1 cellular context compared by ENCODE assay signal in the genomic region with DNA sequence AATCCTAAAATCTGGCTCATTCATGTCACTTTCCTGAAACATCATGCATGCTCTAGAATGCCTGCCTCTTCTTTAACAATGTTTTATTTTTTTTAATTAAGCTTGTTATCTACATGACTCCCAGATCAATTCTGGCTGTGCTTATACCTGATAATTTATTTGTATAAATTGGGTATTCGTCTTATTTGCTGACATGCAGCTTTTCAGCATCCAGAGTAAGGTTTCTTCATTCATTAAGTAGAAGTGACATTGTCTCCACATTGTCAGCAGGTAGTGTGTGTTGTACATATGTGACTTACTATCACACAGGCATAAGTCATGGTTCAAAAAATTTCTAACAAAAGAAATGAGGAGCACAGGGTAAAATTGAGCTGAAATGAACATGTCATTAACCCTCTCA.
TF ChIP-seq lines count a peak whose summit lies in the region.

No MANE protein-coding gene starts in this region.

TF ChIP-seq in K562, 482 proteins besides CTCF, POLR2A, EP300 and RAD21 (continued from another document):
- TF ChIP-seq, protein P1, sequence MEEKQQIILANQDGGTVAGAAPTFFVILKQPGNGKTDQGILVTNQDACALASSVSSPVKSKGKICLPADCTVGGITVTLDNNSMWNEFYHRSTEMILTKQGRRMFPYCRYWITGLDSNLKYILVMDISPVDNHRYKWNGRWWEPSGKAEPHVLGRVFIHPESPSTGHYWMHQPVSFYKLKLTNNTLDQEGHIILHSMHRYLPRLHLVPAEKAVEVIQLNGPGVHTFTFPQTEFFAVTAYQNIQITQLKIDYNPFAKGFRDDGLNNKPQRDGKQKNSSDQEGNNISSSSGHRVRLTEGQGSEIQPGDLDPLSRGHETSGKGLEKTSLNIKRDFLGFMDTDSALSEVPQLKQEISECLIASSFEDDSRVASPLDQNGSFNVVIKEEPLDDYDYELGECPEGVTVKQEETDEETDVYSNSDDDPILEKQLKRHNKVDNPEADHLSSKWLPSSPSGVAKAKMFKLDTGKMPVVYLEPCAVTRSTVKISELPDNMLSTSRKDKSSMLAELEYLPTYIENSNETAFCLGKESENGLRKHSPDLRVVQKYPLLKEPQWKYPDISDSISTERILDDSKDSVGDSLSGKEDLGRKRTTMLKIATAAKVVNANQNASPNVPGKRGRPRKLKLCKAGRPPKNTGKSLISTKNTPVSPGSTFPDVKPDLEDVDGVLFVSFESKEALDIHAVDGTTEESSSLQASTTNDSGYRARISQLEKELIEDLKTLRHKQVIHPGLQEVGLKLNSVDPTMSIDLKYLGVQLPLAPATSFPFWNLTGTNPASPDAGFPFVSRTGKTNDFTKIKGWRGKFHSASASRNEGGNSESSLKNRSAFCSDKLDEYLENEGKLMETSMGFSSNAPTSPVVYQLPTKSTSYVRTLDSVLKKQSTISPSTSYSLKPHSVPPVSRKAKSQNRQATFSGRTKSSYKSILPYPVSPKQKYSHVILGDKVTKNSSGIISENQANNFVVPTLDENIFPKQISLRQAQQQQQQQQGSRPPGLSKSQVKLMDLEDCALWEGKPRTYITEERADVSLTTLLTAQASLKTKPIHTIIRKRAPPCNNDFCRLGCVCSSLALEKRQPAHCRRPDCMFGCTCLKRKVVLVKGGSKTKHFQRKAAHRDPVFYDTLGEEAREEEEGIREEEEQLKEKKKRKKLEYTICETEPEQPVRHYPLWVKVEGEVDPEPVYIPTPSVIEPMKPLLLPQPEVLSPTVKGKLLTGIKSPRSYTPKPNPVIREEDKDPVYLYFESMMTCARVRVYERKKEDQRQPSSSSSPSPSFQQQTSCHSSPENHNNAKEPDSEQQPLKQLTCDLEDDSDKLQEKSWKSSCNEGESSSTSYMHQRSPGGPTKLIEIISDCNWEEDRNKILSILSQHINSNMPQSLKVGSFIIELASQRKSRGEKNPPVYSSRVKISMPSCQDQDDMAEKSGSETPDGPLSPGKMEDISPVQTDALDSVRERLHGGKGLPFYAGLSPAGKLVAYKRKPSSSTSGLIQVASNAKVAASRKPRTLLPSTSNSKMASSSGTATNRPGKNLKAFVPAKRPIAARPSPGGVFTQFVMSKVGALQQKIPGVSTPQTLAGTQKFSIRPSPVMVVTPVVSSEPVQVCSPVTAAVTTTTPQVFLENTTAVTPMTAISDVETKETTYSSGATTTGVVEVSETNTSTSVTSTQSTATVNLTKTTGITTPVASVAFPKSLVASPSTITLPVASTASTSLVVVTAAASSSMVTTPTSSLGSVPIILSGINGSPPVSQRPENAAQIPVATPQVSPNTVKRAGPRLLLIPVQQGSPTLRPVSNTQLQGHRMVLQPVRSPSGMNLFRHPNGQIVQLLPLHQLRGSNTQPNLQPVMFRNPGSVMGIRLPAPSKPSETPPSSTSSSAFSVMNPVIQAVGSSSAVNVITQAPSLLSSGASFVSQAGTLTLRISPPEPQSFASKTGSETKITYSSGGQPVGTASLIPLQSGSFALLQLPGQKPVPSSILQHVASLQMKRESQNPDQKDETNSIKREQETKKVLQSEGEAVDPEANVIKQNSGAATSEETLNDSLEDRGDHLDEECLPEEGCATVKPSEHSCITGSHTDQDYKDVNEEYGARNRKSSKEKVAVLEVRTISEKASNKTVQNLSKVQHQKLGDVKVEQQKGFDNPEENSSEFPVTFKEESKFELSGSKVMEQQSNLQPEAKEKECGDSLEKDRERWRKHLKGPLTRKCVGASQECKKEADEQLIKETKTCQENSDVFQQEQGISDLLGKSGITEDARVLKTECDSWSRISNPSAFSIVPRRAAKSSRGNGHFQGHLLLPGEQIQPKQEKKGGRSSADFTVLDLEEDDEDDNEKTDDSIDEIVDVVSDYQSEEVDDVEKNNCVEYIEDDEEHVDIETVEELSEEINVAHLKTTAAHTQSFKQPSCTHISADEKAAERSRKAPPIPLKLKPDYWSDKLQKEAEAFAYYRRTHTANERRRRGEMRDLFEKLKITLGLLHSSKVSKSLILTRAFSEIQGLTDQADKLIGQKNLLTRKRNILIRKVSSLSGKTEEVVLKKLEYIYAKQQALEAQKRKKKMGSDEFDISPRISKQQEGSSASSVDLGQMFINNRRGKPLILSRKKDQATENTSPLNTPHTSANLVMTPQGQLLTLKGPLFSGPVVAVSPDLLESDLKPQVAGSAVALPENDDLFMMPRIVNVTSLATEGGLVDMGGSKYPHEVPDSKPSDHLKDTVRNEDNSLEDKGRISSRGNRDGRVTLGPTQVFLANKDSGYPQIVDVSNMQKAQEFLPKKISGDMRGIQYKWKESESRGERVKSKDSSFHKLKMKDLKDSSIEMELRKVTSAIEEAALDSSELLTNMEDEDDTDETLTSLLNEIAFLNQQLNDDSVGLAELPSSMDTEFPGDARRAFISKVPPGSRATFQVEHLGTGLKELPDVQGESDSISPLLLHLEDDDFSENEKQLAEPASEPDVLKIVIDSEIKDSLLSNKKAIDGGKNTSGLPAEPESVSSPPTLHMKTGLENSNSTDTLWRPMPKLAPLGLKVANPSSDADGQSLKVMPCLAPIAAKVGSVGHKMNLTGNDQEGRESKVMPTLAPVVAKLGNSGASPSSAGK (IDR thresholded peaks at IDR 0.05): no peak
- TF ChIP-seq RERE (CRISPR knock-in tag; IDR thresholded peaks at IDR 0.05; ENCODE audit: borderline replicate concordance) (no peak), ZNF12 (CRISPR knock-in tag; IDR thresholded peaks at IDR 0.05) (no peak), SNRNP70 (optimal IDR thresholded peaks at IDR 0.05; ENCODE audit: low read depth, low read length) (no peak), TBP (optimal IDR thresholded peaks at IDR 0.05; ENCODE audit: low read depth, low read length) (no peak)
TF ChIP-seq in K562: peak in this region for 2.
